In genomic region chr20:10408427-10408826, GRCh38 we compare ENCODE assay signal across 7 cellular contexts.
"Had no signal": no experiment of that assay in that cellular context is flagged by ENCODE, and none has a peak within 500 bp of the region (broad histone marks: within the 10 kb centered on the region; RNA-seq: fewer than 3 reads in every experiment).

No MANE protein-coding gene starts in this region.

- DNase-seq: GDM1, GF-D8 had no signal

- H3K4me3 ChIP-seq: GM12878 had no signal

- FAIRE-seq: GM12878, GM12891, GM12892, GM18507, GM19239 had no signal

- ATAC-seq: GM12878 had no signal
